Comparison of ENCODE assay signal across 18 cellular contexts in the genomic region with DNA sequence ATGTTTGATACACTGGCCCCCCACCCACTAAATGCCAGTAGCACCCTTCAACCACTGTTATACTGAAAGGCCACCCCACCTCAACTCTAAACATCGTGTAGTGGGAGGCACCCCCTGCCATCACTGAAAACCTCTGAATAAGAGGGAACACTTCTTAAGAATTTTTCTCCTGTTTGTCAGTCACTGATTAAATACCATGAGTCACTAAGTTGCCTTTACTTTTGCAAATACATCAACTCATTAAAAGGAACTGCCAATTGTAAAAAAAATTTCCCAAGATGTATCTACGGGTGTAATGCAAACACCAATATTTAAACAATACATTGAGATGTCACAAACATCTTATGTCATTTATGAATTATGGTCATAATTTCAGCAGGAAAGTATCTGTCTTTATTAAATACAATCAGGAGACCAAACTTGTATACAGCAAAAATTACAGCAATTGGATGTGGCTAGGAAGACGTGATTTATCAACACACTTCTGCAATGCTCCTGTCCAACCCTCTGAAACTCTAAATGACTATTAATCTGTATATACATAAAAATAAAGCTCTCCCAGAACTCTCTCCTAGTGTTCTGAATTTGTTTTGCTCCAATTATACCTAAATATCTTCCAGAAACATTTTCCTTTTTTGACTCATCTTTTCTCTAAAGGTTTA.
A peak's percentile ranks its signal among the peaks of the same experiment; 100 is the strongest.
DNase-seq lines count a peak whose midpoint lies in the region; ATAC-seq and TF ChIP-seq lines count a peak whose summit lies in the region.
"Had no signal": no experiment of that assay in that cellular context is flagged by ENCODE, and none has a peak within 500 bp of the region (broad histone marks: within the 10 kb centered on the region; RNA-seq: fewer than 3 reads in every experiment).

No MANE protein-coding gene starts in this region.

- ATAC-seq in GM21737 (IDR thresholded peaks at IDR 0.05; ENCODE audit: unreplicated experiment): no peak
- ATAC-seq: activated T-helper 17 cell treated with anti-CD3 and anti-CD28 coated beads, Interleukin-2, amount 50 U/mL, for 72 hours; T-cell had no signal

- H3K4me3 ChIP-seq in retinal pigment epithelial cell (ENCODE audit: low read length): no peak overlapping the region
- H3K4me3 ChIP-seq: BLaER1 treated with 17β-estradiol and CSF1 and Interleukin-3, amounts not matched to agents 10 nM and 100 nM; dorsolateral prefrontal cortex had no signal

- no peak for TF ChIP-seq CTCF in retinal pigment epithelial cell (conservative IDR thresholded peaks at IDR 0.05; ENCODE audit: low read depth, low read length)

- H3K27ac ChIP-seq in epithelial cell of prostate: no peak overlapping the region
- H3K27ac ChIP-seq: BLaER1 treated with 17β-estradiol and CSF1 and Interleukin-3, amounts not matched to agents 10 nM and 100 nM; dorsolateral prefrontal cortex; KMS-11; WERI-Rb-1 had no signal

- DNase-seq in HCEC 1CT (peak; percentile 72), RKO (ENCODE audit: low spot score) (peak; percentile 38), epithelial cell of prostate (ENCODE audit: low read depth, low spot score) (peak; percentile 40), retinal pigment epithelial cell (ENCODE audit: low read depth) (peak; percentile 39), activated T-cell treated with anti-CD3 and anti-CD28 coated beads for 4 hours (no peak), NCI-H146 (lab: John Stamatoyannopoulos, UW) (no peak)
- no peak for DNase-seq in stimulated activated CD4-positive, alpha-beta T cell treated with anti-CD3 and anti-CD28 coated beads, Interleukin-15, amount 100 ng/mL, for 24 hours
- DNase-seq: activated CD8-positive, alpha-beta memory T cell treated with anti-CD3 and anti-CD28 coated beads for 24 hours; dorsolateral prefrontal cortex; NCI-H187; NCI-H510A; stimulated activated naive CD4-positive, alpha-beta T cell treated with Interleukin-2 at 50 U/mL for 16 hours; T-cell; WERI-Rb-1 had no signal

Comparison
In these comparisons a context has a peak if more than half of its experiments do, and no peak if none do; other contexts are left out.
1. DNase-seq: peak in HCEC 1CT (single experiment), RKO (single experiment), epithelial cell of prostate (single experiment) and retinal pigment epithelial cell (single experiment); none in stimulated activated CD4-positive, alpha-beta T cell treated with anti-CD3 and anti-CD28 coated beads, Interleukin-15, amount 100 ng/mL, for 24 hours (single experiment), activated T-cell treated with anti-CD3 and anti-CD28 coated beads for 4 hours (single experiment) and NCI-H146 (single experiment).